Comparison of ENCODE assay signal across 12 cellular contexts in the genomic region with DNA sequence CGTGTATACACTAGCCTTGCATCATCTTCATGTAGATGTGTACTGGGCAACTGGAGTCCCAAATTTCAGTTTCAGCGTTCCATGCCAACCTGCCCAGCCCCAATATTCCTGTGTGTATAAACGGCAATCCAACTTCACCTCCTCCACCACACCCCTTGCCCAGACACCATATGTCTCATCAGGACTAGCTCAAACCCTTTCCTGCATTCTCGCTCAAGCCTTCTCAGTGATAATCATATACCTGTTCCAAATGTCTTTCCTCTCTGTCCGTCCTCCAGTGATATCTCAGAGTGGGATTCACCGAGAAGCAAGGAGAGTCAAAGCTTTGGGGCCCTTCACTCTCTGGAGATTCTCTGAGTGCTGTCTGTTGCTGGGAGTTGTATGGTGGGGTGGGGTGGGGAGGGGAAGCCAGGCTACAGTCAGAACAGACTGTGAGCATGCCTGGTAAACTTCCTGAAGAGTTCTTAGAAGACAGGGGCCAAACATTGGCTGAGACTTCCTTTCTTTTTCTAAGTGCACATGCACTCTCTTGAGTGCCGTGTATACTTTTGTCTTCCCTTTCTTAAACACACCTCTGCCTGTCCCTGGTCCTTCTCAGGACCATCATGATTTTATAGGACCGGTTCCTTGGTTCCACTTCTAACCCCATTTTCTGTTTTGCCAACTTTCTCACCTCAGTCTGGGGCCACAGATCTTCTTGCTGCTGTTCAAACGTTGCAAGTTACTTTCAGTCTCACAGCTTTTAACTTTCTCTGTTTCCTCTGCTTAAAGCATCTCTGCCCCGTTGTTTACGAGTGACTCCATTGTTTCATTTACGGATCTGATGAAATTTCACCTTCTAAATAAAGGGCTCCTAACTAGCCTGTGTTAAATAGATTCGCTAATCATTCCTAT. TPM values are rescaled to one million over a fixed set of nuclear protein-coding genes. Genes with fewer than 3 reads are reported as not detected.
DNase-seq lines count a peak whose midpoint lies in the region; ATAC-seq, FAIRE-seq and TF ChIP-seq lines count a peak whose summit lies in the region.
"Not testable (repeated sequence)": the region's sequence is repeated elsewhere in the genome, so short reads cannot be mapped to it uniquely, and the experiment has no call there.
"Had no signal": no experiment of that assay in that cellular context is flagged by ENCODE, and none has a peak within 500 bp of the region (broad histone marks: within the 10 kb centered on the region; RNA-seq: fewer than 3 reads in every experiment).

No MANE protein-coding gene starts in this region.

- CTCF ChIA-PET in activated B cell treated with CpG ODN at 0.5 μM for 24 hours (lab: Charles Lee): not testable (repeated sequence)

- peak overlapping the region; percentile 52 for H3K4me3 Mint-ChIP-seq in activated B cell treated with CpG ODN at 0.5 μM for 24 hours
- H3K4me3 Mint-ChIP-seq in activated naive CD8-positive, alpha-beta T cell: peak overlapping the region; percentile 85

- H3K4me1 Mint-ChIP-seq in activated B cell treated with CpG ODN at 0.5 μM for 24 hours: not testable (repeated sequence)
- H3K4me1 Mint-ChIP-seq in activated naive CD8-positive, alpha-beta T cell (ENCODE audit: low read depth): peaks cover 19% of the 10 kb centered on the region

- DNase-seq in GM12891 (ENCODE audit: insufficient read length, low spot score); activated B cell treated with CpG ODN at 0.5 μM for 24 hours: not testable (repeated sequence)
- peak; percentile 26 for DNase-seq in stimulated activated CD8-positive, alpha-beta memory T cell treated with anti-CD3 and anti-CD28 coated beads, Interleukin-4, amount 100 ng/mL, for 48 hours

- not testable (repeated sequence) for H3K27me3 Mint-ChIP-seq in activated B cell treated with CpG ODN at 0.5 μM for 24 hours; activated naive CD8-positive, alpha-beta T cell

- POLR2A ChIA-PET in activated B cell treated with CpG ODN at 0.5 μM for 24 hours (lab: Charles Lee): not testable (repeated sequence)

- not testable (repeated sequence) for H3K27ac Mint-ChIP-seq in activated B cell treated with CpG ODN at 0.5 μM for 24 hours
- H3K27ac Mint-ChIP-seq in activated naive CD8-positive, alpha-beta T cell: peak overlapping the region; percentile 97

- FAIRE-seq in GM12891 (lab: Jason Lieb, UNC): peak; percentile 93

- ATAC-seq in GM19043 (IDR thresholded peaks at IDR 0.05; ENCODE audit: low read depth, unreplicated experiment) (peak; percentile 88), GM21576 (IDR thresholded peaks at IDR 0.05; ENCODE audit: unreplicated experiment) (peak; percentile 81), HG03025 (IDR thresholded peaks at IDR 0.05; ENCODE audit: low FRiP score, unreplicated experiment) (peak; percentile 92), HG03520 (IDR thresholded peaks at IDR 0.05; ENCODE audit: unreplicated experiment) (peak; percentile 89)
- ATAC-seq in activated B cell treated with CpG ODN at 0.5 μM for 24 hours (ENCODE audit: low read depth): not testable (repeated sequence)

- TF ChIP-seq CTCF in activated B cell treated with CpG ODN at 0.5 μM for 24 hours (IDR thresholded peaks at IDR 0.05): not testable (repeated sequence)

- H3K9me3 Mint-ChIP-seq in activated B cell treated with CpG ODN at 0.5 μM for 24 hours; activated naive CD8-positive, alpha-beta T cell (ENCODE audit: low read depth): not testable (repeated sequence)

- not testable (repeated sequence) for H3K36me3 Mint-ChIP-seq in activated B cell treated with CpG ODN at 0.5 μM for 24 hours (ENCODE audit: low read depth); activated naive CD8-positive, alpha-beta T cell

- not testable (repeated sequence) for TF ChIP-seq POLR2A in GM12891 (IDR thresholded peaks at IDR 0.05; ENCODE audit: low read depth, low read length)

- intact Hi-C loops in activated B cell treated with CpG ODN at 0.5 μM for 24 hours (cut with micrococcal nuclease): not testable (repeated sequence)

RNA-seq across cellular contexts. Expression of a gene that starts 6.5 kb away (rescaled TPM):
- polyA plus RNA-seq in GM12891 (2012; ENCODE audit: low read depth, missing spikeins): not detected
- not detected in 2 replicates for total RNA-seq in activated B cell treated with CpG ODN at 0.5 μM for 24 hours
- total RNA-seq: breast epithelium, foreskin keratinocyte, lower lobe of right lung, NCI-H460 had no signal
- polyA plus RNA-seq: foreskin keratinocyte had no signal

RNA-seq across cellular contexts. Expression of a gene that starts 8.8 kb away (rescaled TPM):
- polyA plus RNA-seq in GM12891 (2012; ENCODE audit: low read depth, missing spikeins): 2.3 TPM
- 1.00 and 1.5 TPM in 2 replicates for total RNA-seq in activated B cell treated with CpG ODN at 0.5 μM for 24 hours
- total RNA-seq: breast epithelium, foreskin keratinocyte, lower lobe of right lung, NCI-H460 had no signal
- polyA plus RNA-seq: foreskin keratinocyte had no signal

RNA-seq across cellular contexts. Expression of a gene that starts 25.9 kb away (rescaled TPM):
- polyA plus RNA-seq in GM12891 (2012; ENCODE audit: low read depth, missing spikeins): 0.10 TPM
- 0.59 and 1.00 TPM in 2 replicates for total RNA-seq in activated B cell treated with CpG ODN at 0.5 μM for 24 hours
- total RNA-seq: breast epithelium, foreskin keratinocyte, lower lobe of right lung, NCI-H460 had no signal
- polyA plus RNA-seq: foreskin keratinocyte had no signal

RNA-seq across cellular contexts. Expression of a gene that starts 36.5 kb away (rescaled TPM):
- 0.41 TPM for polyA plus RNA-seq in GM12891 (2012; ENCODE audit: low read depth, missing spikeins)
- 3.2 and 4.1 TPM in 2 replicates for total RNA-seq in activated B cell treated with CpG ODN at 0.5 μM for 24 hours
- total RNA-seq: breast epithelium, foreskin keratinocyte, lower lobe of right lung, NCI-H460 had no signal
- polyA plus RNA-seq: foreskin keratinocyte had no signal
